ENCODE assay signal across 2 cellular contexts in the genomic region with DNA sequence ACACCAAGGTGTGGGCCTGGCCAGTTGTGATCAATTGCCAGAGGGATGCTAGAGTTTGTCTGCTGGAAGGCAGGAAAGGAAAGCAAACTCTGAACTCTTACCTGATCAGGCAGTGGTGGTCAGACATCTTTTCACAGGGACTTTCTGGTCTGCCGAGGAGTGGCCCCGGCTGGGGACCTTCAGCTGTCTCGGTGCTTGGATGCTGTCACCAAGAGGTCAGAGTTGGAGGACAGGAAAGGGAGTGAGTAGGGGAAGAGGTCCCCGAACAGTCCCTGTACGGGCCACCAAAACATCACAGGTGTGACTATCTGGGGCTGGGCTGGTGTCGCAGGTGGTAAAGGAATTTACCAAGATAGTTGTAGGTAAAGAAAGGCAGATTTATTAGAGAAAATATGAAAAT.
TF ChIP-seq lines count a peak whose summit lies in the region.

No MANE protein-coding gene starts in this region.

TF ChIP-seq in HepG2, 621 proteins besides CTCF, POLR2A, EP300 and RAD21 (continues in another document):
- TF ChIP-seq MTA1 (CRISPR knock-in tag; IDR thresholded peaks at IDR 0.05; ENCODE audit: borderline replicate concordance), result no peak
- TF ChIP-seq HMGA1 (CRISPR knock-in tag; conservative IDR thresholded peaks at IDR 0.05), result no peak
- no peak for TF ChIP-seq ZNF383 (CRISPR knock-in tag; IDR thresholded peaks at IDR 0.05; ENCODE audit: borderline replicate concordance)
- no peak for TF ChIP-seq ZNF672 (CRISPR knock-in tag; IDR thresholded peaks at IDR 0.05)
- TF ChIP-seq, protein P1, sequence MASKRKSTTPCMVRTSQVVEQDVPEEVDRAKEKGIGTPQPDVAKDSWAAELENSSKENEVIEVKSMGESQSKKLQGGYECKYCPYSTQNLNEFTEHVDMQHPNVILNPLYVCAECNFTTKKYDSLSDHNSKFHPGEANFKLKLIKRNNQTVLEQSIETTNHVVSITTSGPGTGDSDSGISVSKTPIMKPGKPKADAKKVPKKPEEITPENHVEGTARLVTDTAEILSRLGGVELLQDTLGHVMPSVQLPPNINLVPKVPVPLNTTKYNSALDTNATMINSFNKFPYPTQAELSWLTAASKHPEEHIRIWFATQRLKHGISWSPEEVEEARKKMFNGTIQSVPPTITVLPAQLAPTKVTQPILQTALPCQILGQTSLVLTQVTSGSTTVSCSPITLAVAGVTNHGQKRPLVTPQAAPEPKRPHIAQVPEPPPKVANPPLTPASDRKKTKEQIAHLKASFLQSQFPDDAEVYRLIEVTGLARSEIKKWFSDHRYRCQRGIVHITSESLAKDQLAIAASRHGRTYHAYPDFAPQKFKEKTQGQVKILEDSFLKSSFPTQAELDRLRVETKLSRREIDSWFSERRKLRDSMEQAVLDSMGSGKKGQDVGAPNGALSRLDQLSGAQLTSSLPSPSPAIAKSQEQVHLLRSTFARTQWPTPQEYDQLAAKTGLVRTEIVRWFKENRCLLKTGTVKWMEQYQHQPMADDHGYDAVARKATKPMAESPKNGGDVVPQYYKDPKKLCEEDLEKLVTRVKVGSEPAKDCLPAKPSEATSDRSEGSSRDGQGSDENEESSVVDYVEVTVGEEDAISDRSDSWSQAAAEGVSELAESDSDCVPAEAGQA (IDR thresholded peaks at IDR 0.05; ENCODE audit: low read depth), result no peak
- TF ChIP-seq, protein P1 (CRISPR knock-in tag; IDR thresholded peaks at IDR 0.05; ENCODE audit: borderline replicate concordance), result no peak
- TF ChIP-seq, protein P2, sequence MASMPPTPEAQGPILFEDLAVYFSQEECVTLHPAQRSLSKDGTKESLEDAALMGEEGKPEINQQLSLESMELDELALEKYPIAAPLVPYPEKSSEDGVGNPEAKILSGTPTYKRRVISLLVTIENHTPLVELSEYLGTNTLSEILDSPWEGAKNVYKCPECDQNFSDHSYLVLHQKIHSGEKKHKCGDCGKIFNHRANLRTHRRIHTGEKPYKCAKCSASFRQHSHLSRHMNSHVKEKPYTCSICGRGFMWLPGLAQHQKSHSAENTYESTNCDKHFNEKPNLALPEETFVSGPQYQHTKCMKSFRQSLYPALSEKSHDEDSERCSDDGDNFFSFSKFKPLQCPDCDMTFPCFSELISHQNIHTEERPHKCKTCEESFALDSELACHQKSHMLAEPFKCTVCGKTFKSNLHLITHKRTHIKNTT (CRISPR knock-in tag; IDR thresholded peaks at IDR 0.05), result no peak
- TF ChIP-seq IKZF1 (IDR thresholded peaks at IDR 0.05), result no peak
- TF ChIP-seq FLYWCH1 (CRISPR knock-in tag; IDR thresholded peaks at IDR 0.05), result no peak
- no peak for TF ChIP-seq DMAP1 (CRISPR knock-in tag; IDR thresholded peaks at IDR 0.05)
- no peak for TF ChIP-seq SMAD3 (CRISPR knock-in tag; IDR thresholded peaks at IDR 0.05)
- TF ChIP-seq, protein P3, sequence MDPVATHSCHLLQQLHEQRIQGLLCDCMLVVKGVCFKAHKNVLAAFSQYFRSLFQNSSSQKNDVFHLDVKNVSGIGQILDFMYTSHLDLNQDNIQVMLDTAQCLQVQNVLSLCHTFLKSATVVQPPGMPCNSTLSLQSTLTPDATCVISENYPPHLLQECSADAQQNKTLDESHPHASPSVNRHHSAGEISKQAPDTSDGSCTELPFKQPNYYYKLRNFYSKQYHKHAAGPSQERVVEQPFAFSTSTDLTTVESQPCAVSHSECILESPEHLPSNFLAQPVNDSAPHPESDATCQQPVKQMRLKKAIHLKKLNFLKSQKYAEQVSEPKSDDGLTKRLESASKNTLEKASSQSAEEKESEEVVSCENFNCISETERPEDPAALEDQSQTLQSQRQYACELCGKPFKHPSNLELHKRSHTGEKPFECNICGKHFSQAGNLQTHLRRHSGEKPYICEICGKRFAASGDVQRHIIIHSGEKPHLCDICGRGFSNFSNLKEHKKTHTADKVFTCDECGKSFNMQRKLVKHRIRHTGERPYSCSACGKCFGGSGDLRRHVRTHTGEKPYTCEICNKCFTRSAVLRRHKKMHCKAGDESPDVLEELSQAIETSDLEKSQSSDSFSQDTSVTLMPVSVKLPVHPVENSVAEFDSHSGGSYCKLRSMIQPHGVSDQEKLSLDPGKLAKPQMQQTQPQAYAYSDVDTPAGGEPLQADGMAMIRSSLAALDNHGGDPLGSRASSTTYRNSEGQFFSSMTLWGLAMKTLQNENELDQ (CRISPR knock-in tag; IDR thresholded peaks at IDR 0.05; ENCODE audit: borderline replicate concordance), result no peak
- TF ChIP-seq, protein P4, sequence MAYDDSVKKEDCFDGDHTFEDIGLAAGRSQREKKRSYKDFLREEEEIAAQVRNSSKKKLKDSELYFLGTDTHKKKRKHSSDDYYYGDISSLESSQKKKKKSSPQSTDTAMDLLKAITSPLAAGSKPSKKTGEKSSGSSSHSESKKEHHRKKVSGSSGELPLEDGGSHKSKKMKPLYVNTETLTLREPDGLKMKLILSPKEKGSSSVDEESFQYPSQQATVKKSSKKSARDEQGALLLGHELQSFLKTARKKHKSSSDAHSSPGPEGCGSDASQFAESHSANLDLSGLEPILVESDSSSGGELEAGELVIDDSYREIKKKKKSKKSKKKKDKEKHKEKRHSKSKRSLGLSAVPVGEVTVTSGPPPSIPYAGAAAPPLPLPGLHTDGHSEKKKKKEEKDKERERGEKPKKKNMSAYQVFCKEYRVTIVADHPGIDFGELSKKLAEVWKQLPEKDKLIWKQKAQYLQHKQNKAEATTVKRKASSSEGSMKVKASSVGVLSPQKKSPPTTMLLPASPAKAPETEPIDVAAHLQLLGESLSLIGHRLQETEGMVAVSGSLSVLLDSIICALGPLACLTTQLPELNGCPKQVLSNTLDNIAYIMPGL (CRISPR knock-in tag; IDR thresholded peaks at IDR 0.05; ENCODE audit: borderline replicate concordance in 1 of 2, low read depth in 1 of 2), result no peak

TF ChIP-seq in K562, 482 proteins besides CTCF, POLR2A, EP300 and RAD21:
- TF ChIP-seq, protein P5, sequence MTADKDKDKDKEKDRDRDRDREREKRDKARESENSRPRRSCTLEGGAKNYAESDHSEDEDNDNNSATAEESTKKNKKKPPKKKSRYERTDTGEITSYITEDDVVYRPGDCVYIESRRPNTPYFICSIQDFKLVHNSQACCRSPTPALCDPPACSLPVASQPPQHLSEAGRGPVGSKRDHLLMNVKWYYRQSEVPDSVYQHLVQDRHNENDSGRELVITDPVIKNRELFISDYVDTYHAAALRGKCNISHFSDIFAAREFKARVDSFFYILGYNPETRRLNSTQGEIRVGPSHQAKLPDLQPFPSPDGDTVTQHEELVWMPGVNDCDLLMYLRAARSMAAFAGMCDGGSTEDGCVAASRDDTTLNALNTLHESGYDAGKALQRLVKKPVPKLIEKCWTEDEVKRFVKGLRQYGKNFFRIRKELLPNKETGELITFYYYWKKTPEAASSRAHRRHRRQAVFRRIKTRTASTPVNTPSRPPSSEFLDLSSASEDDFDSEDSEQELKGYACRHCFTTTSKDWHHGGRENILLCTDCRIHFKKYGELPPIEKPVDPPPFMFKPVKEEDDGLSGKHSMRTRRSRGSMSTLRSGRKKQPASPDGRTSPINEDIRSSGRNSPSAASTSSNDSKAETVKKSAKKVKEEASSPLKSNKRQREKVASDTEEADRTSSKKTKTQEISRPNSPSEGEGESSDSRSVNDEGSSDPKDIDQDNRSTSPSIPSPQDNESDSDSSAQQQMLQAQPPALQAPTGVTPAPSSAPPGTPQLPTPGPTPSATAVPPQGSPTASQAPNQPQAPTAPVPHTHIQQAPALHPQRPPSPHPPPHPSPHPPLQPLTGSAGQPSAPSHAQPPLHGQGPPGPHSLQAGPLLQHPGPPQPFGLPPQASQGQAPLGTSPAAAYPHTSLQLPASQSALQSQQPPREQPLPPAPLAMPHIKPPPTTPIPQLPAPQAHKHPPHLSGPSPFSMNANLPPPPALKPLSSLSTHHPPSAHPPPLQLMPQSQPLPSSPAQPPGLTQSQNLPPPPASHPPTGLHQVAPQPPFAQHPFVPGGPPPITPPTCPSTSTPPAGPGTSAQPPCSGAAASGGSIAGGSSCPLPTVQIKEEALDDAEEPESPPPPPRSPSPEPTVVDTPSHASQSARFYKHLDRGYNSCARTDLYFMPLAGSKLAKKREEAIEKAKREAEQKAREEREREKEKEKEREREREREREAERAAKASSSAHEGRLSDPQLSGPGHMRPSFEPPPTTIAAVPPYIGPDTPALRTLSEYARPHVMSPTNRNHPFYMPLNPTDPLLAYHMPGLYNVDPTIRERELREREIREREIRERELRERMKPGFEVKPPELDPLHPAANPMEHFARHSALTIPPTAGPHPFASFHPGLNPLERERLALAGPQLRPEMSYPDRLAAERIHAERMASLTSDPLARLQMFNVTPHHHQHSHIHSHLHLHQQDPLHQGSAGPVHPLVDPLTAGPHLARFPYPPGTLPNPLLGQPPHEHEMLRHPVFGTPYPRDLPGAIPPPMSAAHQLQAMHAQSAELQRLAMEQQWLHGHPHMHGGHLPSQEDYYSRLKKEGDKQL (CRISPR knock-in tag; IDR thresholded peaks at IDR 0.05; ENCODE audit: borderline replicate concordance), result no peak
- TF ChIP-seq CHD4 (IDR thresholded peaks at IDR 0.05; ENCODE audit: insufficient read depth, insufficient replicate concordance, low read depth, low read length, poor library complexity, severe bottlenecking), result no peak
- no peak for TF ChIP-seq TFAM (CRISPR knock-in tag; conservative IDR thresholded peaks at IDR 0.05)
- TF ChIP-seq ZNF217 (CRISPR knock-in tag; IDR thresholded peaks at IDR 0.05), result no peak
- TF ChIP-seq, protein P6, sequence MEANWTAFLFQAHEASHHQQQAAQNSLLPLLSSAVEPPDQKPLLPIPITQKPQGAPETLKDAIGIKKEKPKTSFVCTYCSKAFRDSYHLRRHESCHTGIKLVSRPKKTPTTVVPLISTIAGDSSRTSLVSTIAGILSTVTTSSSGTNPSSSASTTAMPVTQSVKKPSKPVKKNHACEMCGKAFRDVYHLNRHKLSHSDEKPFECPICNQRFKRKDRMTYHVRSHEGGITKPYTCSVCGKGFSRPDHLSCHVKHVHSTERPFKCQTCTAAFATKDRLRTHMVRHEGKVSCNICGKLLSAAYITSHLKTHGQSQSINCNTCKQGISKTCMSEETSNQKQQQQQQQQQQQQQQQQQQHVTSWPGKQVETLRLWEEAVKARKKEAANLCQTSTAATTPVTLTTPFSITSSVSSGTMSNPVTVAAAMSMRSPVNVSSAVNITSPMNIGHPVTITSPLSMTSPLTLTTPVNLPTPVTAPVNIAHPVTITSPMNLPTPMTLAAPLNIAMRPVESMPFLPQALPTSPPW (CRISPR knock-in tag; IDR thresholded peaks at IDR 0.05), result no peak
- TF ChIP-seq DACH1 (IDR thresholded peaks at IDR 0.05; ENCODE audit: partially characterized antibody), result no peak
- no peak for TF ChIP-seq TCF3 (CRISPR knock-in tag; IDR thresholded peaks at IDR 0.05)
- TF ChIP-seq SMAD3 (CRISPR knock-in tag; conservative IDR thresholded peaks at IDR 0.05), result no peak
- TF ChIP-seq ZNF76 (CRISPR knock-in tag; IDR thresholded peaks at IDR 0.05; ENCODE audit: borderline replicate concordance), result no peak
- no peak for TF ChIP-seq NONO (IDR thresholded peaks at IDR 0.05; ENCODE audit: low read depth in 2 of 2, low read length in 1 of 2)
- TF ChIP-seq, protein P7, sequence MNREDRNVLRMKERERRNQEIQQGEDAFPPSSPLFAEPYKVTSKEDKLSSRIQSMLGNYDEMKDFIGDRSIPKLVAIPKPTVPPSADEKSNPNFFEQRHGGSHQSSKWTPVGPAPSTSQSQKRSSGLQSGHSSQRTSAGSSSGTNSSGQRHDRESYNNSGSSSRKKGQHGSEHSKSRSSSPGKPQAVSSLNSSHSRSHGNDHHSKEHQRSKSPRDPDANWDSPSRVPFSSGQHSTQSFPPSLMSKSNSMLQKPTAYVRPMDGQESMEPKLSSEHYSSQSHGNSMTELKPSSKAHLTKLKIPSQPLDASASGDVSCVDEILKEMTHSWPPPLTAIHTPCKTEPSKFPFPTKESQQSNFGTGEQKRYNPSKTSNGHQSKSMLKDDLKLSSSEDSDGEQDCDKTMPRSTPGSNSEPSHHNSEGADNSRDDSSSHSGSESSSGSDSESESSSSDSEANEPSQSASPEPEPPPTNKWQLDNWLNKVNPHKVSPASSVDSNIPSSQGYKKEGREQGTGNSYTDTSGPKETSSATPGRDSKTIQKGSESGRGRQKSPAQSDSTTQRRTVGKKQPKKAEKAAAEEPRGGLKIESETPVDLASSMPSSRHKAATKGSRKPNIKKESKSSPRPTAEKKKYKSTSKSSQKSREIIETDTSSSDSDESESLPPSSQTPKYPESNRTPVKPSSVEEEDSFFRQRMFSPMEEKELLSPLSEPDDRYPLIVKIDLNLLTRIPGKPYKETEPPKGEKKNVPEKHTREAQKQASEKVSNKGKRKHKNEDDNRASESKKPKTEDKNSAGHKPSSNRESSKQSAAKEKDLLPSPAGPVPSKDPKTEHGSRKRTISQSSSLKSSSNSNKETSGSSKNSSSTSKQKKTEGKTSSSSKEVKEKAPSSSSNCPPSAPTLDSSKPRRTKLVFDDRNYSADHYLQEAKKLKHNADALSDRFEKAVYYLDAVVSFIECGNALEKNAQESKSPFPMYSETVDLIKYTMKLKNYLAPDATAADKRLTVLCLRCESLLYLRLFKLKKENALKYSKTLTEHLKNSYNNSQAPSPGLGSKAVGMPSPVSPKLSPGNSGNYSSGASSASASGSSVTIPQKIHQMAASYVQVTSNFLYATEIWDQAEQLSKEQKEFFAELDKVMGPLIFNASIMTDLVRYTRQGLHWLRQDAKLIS (CRISPR knock-in tag; IDR thresholded peaks at IDR 0.05), result no peak
- TF ChIP-seq ZNF175 (CRISPR knock-in tag; IDR thresholded peaks at IDR 0.05; ENCODE audit: low read depth), result no peak
- TF ChIP-seq POLR2AphosphoS5 (IDR thresholded peaks at IDR 0.05; ENCODE audit: control insufficient read depth, insufficient read depth, low read depth, low read length), result no peak
- TF ChIP-seq BCL6 (CRISPR knock-in tag; IDR thresholded peaks at IDR 0.05), result no peak
- TF ChIP-seq SIN3B (IDR thresholded peaks at IDR 0.05; ENCODE audit: low read depth), result no peak
